Comparison of ENCODE assay signal across 8 cellular contexts in genomic region chr11:72081856-72082255, GRCh38. TPM values are rescaled to one million over a fixed set of nuclear protein-coding genes. Genes with fewer than 3 reads are reported as not detected.
DNase-seq lines count a peak whose midpoint lies in the region; ATAC-seq and TF ChIP-seq lines count a peak whose summit lies in the region.

No MANE protein-coding gene starts in this region.

- H3K27ac ChIP-seq in OCI-LY7 (ENCODE audit: low read depth, low read length, poor library complexity, severe bottlenecking), result no peak overlapping the region

- H3K36me3 ChIP-seq in OCI-LY7 (ENCODE audit: insufficient read depth, low read length), result 0 out of 2 replicates have a peak, but pooled peaks cover 3% of the 10 kb centered on the region

- peaks cover 38% of the 10 kb centered on the region for H3K4me1 ChIP-seq in OCI-LY7 (ENCODE audit: insufficient read depth, low read length, poor library complexity, severe bottlenecking)

- peak overlapping the region; percentile 79; the same call in 1 of the 2 replicates for H3K4me2 ChIP-seq in OCI-LY7 (ENCODE audit: low read length)

- no peaks in the 10 kb centered on the region for H3K27me3 Mint-ChIP-seq in Calu3 (ENCODE audit: unreplicated experiment)
- no peaks in the 10 kb centered on the region for H3K27me3 Mint-ChIP-seq in effector memory CD8-positive, alpha-beta T cell
- no peaks in the 10 kb centered on the region for H3K27me3 Mint-ChIP-seq in osteocyte (ENCODE audit: unreplicated experiment)

- H2AFZ ChIP-seq in OCI-LY7 (ENCODE audit: low read length), result no peak overlapping the region

- peaks cover 4% of the 10 kb centered on the region; the same call in 1 of the 2 replicates for H4K20me1 ChIP-seq in OCI-LY7 (ENCODE audit: insufficient read depth, low read length)

- CTCF ChIA-PET in Calu3 (lab: Charles Lee) (interaction anchor here (0.6 to 1.3 kb wide), 3 partner anchors 10 to 57 kb away, joined by 3 read pairs; no protein-coding TSS in a partner anchor), OCI-LY7 (lab: Charles Lee; ENCODE audit: unreplicated experiment) (interaction anchor here (1.5 kb wide), 1 partner anchor 9 kb away, joined by 6 read pairs; no protein-coding TSS in a partner anchor)

- POLR2A ChIA-PET in OCI-LY7 (lab: Charles Lee), result interaction anchor here (0.6 to 1.6 kb wide), 4 partner anchors 10 to 44 kb away, joined by 3 to 6 read pairs (median 3); partner anchors contain the start of gene LAMTOR1

- DNase-seq in Calu3 (no peak), OCI-LY7 (ENCODE audit: low spot score) (no peak), osteocyte (ENCODE audit: extremely low spot score, unreplicated experiment) (no peak), NCI-H1694 (lab: John Stamatoyannopoulos, UW) (no peak), HUDEP-2 (lab: John Stamatoyannopoulos, UW; ENCODE audit: unreplicated experiment in 76 of 76) (no peak), AML-193 (lab: John Stamatoyannopoulos, UW) (no peak)
- no peak for DNase-seq in effector memory CD8-positive, alpha-beta T cell

- no peaks in the 10 kb centered on the region for H3K9me3 ChIP-seq in OCI-LY7 (ENCODE audit: low read length)

- H3K4me3 Mint-ChIP-seq in Calu3 (ENCODE audit: low read depth, unreplicated experiment) (peak overlapping the region; percentile 87), osteocyte (ENCODE audit: unreplicated experiment) (peak overlapping the region; percentile 88)
- peak overlapping the region; percentile 98 to 99 for H3K4me3 Mint-ChIP-seq in effector memory CD8-positive, alpha-beta T cell

- H3K79me2 ChIP-seq in OCI-LY7 (ENCODE audit: insufficient read depth, low read depth, low read length), result peaks cover 32% of the 10 kb centered on the region

- BruUV-seq in Calu3 (replicated peaks; lab: Mats Ljungman, UMichigan) (no TSS peak), OCI-LY7 (replicated peaks; lab: Mats Ljungman, UMichigan) (no TSS peak)

- H3K9me3 Mint-ChIP-seq in Calu3 (ENCODE audit: low read depth, unreplicated experiment), result no peaks in the 10 kb centered on the region
- H3K9me3 Mint-ChIP-seq in effector memory CD8-positive, alpha-beta T cell, result no peaks in the 10 kb centered on the region
- no peaks in the 10 kb centered on the region for H3K9me3 Mint-ChIP-seq in osteocyte (ENCODE audit: unreplicated experiment)

- no peak for TF ChIP-seq CTCF in Calu3 (IDR thresholded peaks at IDR 0.05; ENCODE audit: unreplicated experiment)
- TF ChIP-seq CTCF in OCI-LY7 (conservative IDR thresholded peaks at IDR 0.05; ENCODE audit: low read length), result no peak
- no peak for TF ChIP-seq CTCF in osteocyte (IDR thresholded peaks at IDR 0.05)

- H3K4me1 Mint-ChIP-seq in Calu3 (ENCODE audit: low read depth, unreplicated experiment), result peaks cover 19% of the 10 kb centered on the region
- peaks cover 24 to 27% of the 10 kb centered on the region in 2 donors for H3K4me1 Mint-ChIP-seq in effector memory CD8-positive, alpha-beta T cell (ENCODE audit: low read depth in 2 of 2)
- peaks cover 28% of the 10 kb centered on the region for H3K4me1 Mint-ChIP-seq in osteocyte (ENCODE audit: unreplicated experiment)

- H3K36me3 Mint-ChIP-seq in Calu3 (ENCODE audit: insufficient read depth, unreplicated experiment) (peaks cover 27% of the 10 kb centered on the region), osteocyte (ENCODE audit: unreplicated experiment) (peaks cover 4% of the 10 kb centered on the region)
- peaks cover 15% of the 10 kb centered on the region for H3K36me3 Mint-ChIP-seq in effector memory CD8-positive, alpha-beta T cell (ENCODE audit: insufficient read depth)

- H3K9me2 ChIP-seq in OCI-LY7 (ENCODE audit: insufficient read depth, low read length), result no peaks in the 10 kb centered on the region

- intact Hi-C loops in Calu3 (cut with micrococcal nuclease; ENCODE audit: unreplicated experiment) (no loop called here), OCI-LY7 (cut with micrococcal nuclease; ENCODE audit: unreplicated experiment) (no loop called here)

- H3K27ac Mint-ChIP-seq in Calu3 (ENCODE audit: unreplicated experiment), result peak overlapping the region; percentile 94
- H3K27ac Mint-ChIP-seq in effector memory CD8-positive, alpha-beta T cell, result peak overlapping the region; percentile 99
- H3K27ac Mint-ChIP-seq in osteocyte (ENCODE audit: unreplicated experiment), result peak overlapping the region; percentile 99

- ATAC-seq in effector memory CD8-positive, alpha-beta T cell (replicated peaks), result no peak
- no peak for ATAC-seq in GM19324 (IDR thresholded peaks at IDR 0.05; ENCODE audit: low FRiP score, unreplicated experiment)

- H3K4me3 ChIP-seq in OCI-LY7 (ENCODE audit: low read depth, low read length, poor library complexity, severe bottlenecking), result no peak overlapping the region

RNA-seq across cellular contexts. Expression of gene LRRC51, which starts 1.2 kb away (rescaled TPM):
- total RNA-seq in Calu3 (2022) (8.5 and 11.0 TPM in 2 replicates), OCI-LY7 (2022) (9.9 and 10.8 TPM in 2 replicates), osteocyte (9.1 and 10.9 TPM in 2 replicates)
- 15.3 and 21.1 TPM in 2 replicates for total RNA-seq in OCI-LY7 (2014; rRNA removed; shearing (Covaris generic))

RNA-seq across cellular contexts. Expression of gene NUMA1, which starts 1.5 kb away (rescaled TPM):
- total RNA-seq in Calu3 (2022) (140 and 146 TPM in 2 replicates), OCI-LY7 (2022) (148 and 172 TPM in 2 replicates), osteocyte (238 and 247 TPM in 2 replicates)
- 159 and 160 TPM in 2 replicates for total RNA-seq in OCI-LY7 (2014; rRNA removed; shearing (Covaris generic))

RNA-seq across cellular contexts. Expression of gene LAMTOR1, which starts 21.2 kb away (rescaled TPM):
- total RNA-seq in Calu3 (2022) (67.1 and 73.5 TPM in 2 replicates), OCI-LY7 (2022) (58.6 and 61.8 TPM in 2 replicates), osteocyte (95.4 and 96.8 TPM in 2 replicates)
- total RNA-seq in OCI-LY7 (2014; rRNA removed; shearing (Covaris generic)), result 50.7 and 64.1 TPM in 2 replicates

RNA-seq across cellular contexts. Expression of gene TOMT, which starts 23.9 kb away (rescaled TPM):
- total RNA-seq in Calu3 (2022) (not detected in 2 replicates), OCI-LY7 (2022) (not detected in 2 replicates), osteocyte (not detected in 2 replicates)
- not detected in 2 replicates for total RNA-seq in OCI-LY7 (2014; rRNA removed; shearing (Covaris generic))

RNA-seq across cellular contexts. Expression of gene ANAPC15, which starts 30.6 kb away (rescaled TPM):
- total RNA-seq in Calu3 (2022) (25.8 and 29.4 TPM in 2 replicates), OCI-LY7 (2022) (61.2 and 62.4 TPM in 2 replicates), osteocyte (32.1 and 32.3 TPM in 2 replicates)
- 48.2 and 77.7 TPM in 2 replicates for total RNA-seq in OCI-LY7 (2014; rRNA removed; shearing (Covaris generic))
